ENCODE assay signal across 7 cellular contexts in the genomic region with DNA sequence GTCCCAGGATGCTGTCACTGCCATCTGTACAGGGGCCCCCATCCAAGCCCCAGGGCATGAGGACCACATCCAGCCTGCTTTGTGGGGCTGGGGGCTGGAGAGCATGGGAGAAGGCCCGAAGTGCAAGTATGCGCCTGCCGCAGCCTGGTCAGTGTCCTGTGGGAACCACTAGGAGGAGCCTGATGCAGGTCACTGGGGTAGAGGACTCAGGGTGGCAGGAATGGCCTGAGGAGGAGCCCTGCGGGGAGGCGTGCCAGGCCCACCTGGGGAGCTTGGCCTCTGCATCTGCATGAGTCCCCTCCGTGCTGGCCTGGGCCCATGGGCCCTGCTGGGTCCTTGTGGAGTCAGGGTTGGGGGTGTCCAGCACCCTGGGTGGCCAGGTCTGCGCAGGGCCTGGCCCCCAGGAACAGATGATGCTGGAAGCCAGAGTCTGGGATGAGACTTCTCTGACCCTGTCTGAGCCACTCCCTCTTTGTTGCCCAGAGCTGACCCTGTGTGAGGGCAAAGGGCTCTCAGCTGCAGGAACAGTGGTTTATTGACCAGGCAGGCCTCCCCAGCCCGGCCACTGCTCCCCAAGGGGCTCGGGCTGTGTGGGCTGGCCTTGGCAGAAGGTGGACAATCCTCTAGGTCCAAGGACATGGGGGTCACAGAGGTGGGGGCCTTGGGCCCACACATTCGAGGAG. TPM values are rescaled to one million over a fixed set of nuclear protein-coding genes. Genes with fewer than 3 reads are reported as not detected.
DNase-seq lines count a peak whose midpoint lies in the region; ATAC-seq and TF ChIP-seq lines count a peak whose summit lies in the region.
"Not testable (repeated sequence)": the region's sequence is repeated elsewhere in the genome, so short reads cannot be mapped to it uniquely, and the experiment has no call there.
"Had no signal": no experiment of that assay in that cellular context is flagged by ENCODE, and none has a peak within 500 bp of the region (broad histone marks: within the 10 kb centered on the region; RNA-seq: fewer than 3 reads in every experiment).

No MANE protein-coding gene starts in this region.

- H3K36me3 ChIP-seq in GM23338 (ENCODE audit: insufficient read depth); right lobe of liver: not testable (repeated sequence)

- WGBS in right lobe of liver (ENCODE audit: insufficient coverage, low coverage, low lambda C conversion rate, missing lambda C conversion rate) = no CpG with 5 or more reads among the region's 10 CpGs

- H3K9me2 ChIP-seq in GM23338 (ENCODE audit: insufficient read depth) = not testable (repeated sequence)

- not testable (repeated sequence) for H3K27ac ChIP-seq in GM23338 (ENCODE audit: low read depth); right lobe of liver

- not testable (repeated sequence) for TF ChIP-seq CTCF in GM23338 (conservative IDR thresholded peaks at IDR 0.05; ENCODE audit: low read depth in 2 of 2); right lobe of liver (IDR thresholded peaks at IDR 0.05)

- not testable (repeated sequence) for H3K9me3 Mint-ChIP-seq in GM23338

- H3K4me3 Mint-ChIP-seq in GM23338 = not testable (repeated sequence)

- not testable (repeated sequence) for H3K9me3 ChIP-seq in right lobe of liver

- not testable (repeated sequence) for H3K27ac Mint-ChIP-seq in GM23338

- H3K36me3 Mint-ChIP-seq in GM23338 (ENCODE audit: low read depth) = not testable (repeated sequence)

- not testable (repeated sequence) for H3K4me3 ChIP-seq in GM23338, right lobe of liver

- not testable (repeated sequence) for H2AFZ ChIP-seq in GM23338

- H3K4me1 ChIP-seq in GM23338 (ENCODE audit: insufficient read depth); right lobe of liver: not testable (repeated sequence)

- not testable (repeated sequence) for H3K4me1 Mint-ChIP-seq in GM23338

- not testable (repeated sequence) for H3K79me2 ChIP-seq in GM23338 (replicated peaks; ENCODE audit: insufficient read depth)

- not testable (repeated sequence) for H3K27me3 ChIP-seq in GM23338 (ENCODE audit: insufficient read depth); right lobe of liver

- ATAC-seq in GM23338 (peak; percentile 73), SK-N-SH treated with all-trans-retinoic acid at 6 μM for 48 hours (peak; percentile 53; the same call in 1 of the 3 replicates), Right ventricle myocardium superior (ENCODE audit: poor library complexity) (peak; percentile 40), left lobe of liver (peak; percentile 83), right lobe of liver (peak; percentile 84 to 91 (median 90)), sciatic nerve (peak; percentile 54)

- H3K27me3 Mint-ChIP-seq in GM23338 (ENCODE audit: insufficient read depth, low read depth, poor library complexity) = not testable (repeated sequence)

- H3K4me2 ChIP-seq in GM23338 = not testable (repeated sequence)

- not testable (repeated sequence) for H3F3A ChIP-seq in GM23338 (replicated peaks; ENCODE audit: low read depth)

- not testable (repeated sequence) for H4K20me1 ChIP-seq in GM23338 (replicated peaks; ENCODE audit: insufficient read depth)

- intact Hi-C loops in Right ventricle myocardium superior (cut with DNase I); right lobe of liver (cut with DNase I); sciatic nerve (cut with DNase I): not testable (repeated sequence)

- TF ChIP-seq POLR2A in right lobe of liver (IDR thresholded peaks at IDR 0.05) = not testable (repeated sequence)

- DNase-seq in GM23338 (ENCODE audit: low spot score); Right ventricle myocardium superior; left lobe of liver (ENCODE audit: low spot score); right lobe of liver; sciatic nerve (ENCODE audit: low spot score): not testable (repeated sequence)

RNA-seq across cellular contexts. Expression of a gene that starts 6.3 kb away (rescaled TPM):
- 2.3 and 4.6 TPM in 2 replicates for total RNA-seq in GM23338 (2014; rRNA removed; shearing (Covaris generic))
- 1.4 and 2.2 TPM in 2 replicates for polyA plus RNA-seq in GM23338 (2016; fragmentation: Nextera tagmentation; extraction: Ambion mirVana)
- 13.8 TPM for total RNA-seq in Right ventricle myocardium superior
- 4.2 TPM for total RNA-seq in left lobe of liver
- 1 to 10 TPM in 5 of 6 experiments, under 1 TPM in 1; 0.92 to 5.1 (median 2.5) TPM for total RNA-seq in right lobe of liver
- 2.8 TPM for total RNA-seq in sciatic nerve

RNA-seq across cellular contexts. Expression of a gene that starts 23.7 kb away (rescaled TPM):
- total RNA-seq in GM23338 (2014; rRNA removed; shearing (Covaris generic)) = 31.9 and 67.4 TPM in 2 replicates
- 7.6 and 10.0 TPM in 2 replicates for polyA plus RNA-seq in GM23338 (2016; fragmentation: Nextera tagmentation; extraction: Ambion mirVana)
- total RNA-seq in Right ventricle myocardium superior (11.9 TPM), left lobe of liver (35.6 TPM), right lobe of liver (10 to 100 TPM in 1 of 6 experiments, 1 to 10 TPM in 4, under 1 TPM in 1; 0.86 to 31.0 (median 3.8) TPM), sciatic nerve (23.5 TPM)
- polyA plus RNA-seq: BJ had no signal

Comparison
In these comparisons a context has a peak if more than half of its experiments do, and no peak if none do; other contexts are left out.
1. ATAC-seq: peak in every context shown above with its lines; median percentile 90 in right lobe of liver; 83 in left lobe of liver; 73 in GM23338; 54 in sciatic nerve; 53 in SK-N-SH treated with all-trans-retinoic acid at 6 μM for 48 hours; 40 in Right ventricle myocardium superior.